Comparison of ENCODE assay signal across 8 cellular contexts in the genomic region with DNA sequence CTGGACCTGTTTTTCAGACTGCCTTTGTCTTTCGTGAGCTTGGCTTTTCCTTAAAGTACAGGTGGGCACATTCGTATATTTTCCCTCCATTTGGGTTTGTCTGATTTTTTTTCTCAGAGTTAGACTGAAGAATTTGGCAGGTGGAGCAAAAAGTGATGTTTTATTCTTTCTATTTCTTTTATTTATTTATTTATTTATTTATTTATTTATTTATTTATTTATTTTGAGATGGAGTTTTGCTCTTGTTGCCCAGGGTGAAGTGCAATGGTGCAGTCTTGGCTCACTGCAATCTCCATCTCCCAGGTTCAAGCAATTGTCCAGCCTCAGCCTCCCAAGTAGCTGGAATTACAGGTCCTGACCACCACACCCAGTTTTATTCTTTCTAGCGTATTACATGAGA.
"Had no signal": no experiment of that assay in that cellular context is flagged by ENCODE, and none has a peak within 500 bp of the region (broad histone marks: within the 10 kb centered on the region; RNA-seq: fewer than 3 reads in every experiment).

No MANE protein-coding gene starts in this region.

- ATAC-seq: GM12878 had no signal

- H3K4me3 ChIP-seq: GM12878 had no signal

- DNase-seq: GDM1, GF-D8 had no signal

- FAIRE-seq: G401.6, GM12878, GM12891, GM12892, GM18507, GM19239 had no signal
